Comparison of ENCODE assay signal across 18 cellular contexts in the genomic region with DNA sequence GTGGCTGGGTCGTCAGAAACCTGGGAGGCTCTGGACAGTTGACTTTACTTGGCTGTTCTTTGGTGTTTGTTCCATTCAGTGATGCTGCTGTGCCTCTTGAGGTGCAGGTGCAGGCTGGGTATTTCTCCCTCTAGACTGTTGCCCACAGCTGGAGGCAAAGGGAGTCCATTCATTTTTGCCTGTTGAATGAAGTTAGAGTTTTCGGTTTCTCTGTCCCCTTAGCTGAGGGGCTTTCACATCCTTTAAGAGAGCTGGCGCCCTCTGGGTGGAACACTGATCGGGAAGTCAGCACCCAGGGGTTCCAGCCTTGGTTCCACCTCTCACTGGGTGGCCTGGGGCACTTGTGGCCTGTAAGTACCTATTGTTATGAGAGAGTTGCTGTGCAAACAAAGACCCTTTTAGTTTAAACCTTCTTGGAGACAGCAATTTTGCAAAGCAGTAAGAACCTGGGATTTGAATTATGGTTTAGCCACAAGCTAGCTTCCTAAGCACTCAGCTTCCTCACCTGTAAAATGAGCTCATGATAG.
DNase-seq lines count a peak whose midpoint lies in the region; ATAC-seq and TF ChIP-seq lines count a peak whose summit lies in the region.
"Had no signal": no experiment of that assay in that cellular context is flagged by ENCODE, and none has a peak within 500 bp of the region (broad histone marks: within the 10 kb centered on the region; RNA-seq: fewer than 3 reads in every experiment).

No MANE protein-coding gene starts in this region.

- TF ChIP-seq CTCF in heart right ventricle (IDR thresholded peaks at IDR 0.05) = no peak
- no peak for TF ChIP-seq CTCF in Peyer's patch (IDR thresholded peaks at IDR 0.05)
- no peak for TF ChIP-seq CTCF in vagina (IDR thresholded peaks at IDR 0.05)

- TF ChIP-seq POLR2A in Peyer's patch (IDR thresholded peaks at IDR 0.05) (no peak), vagina (IDR thresholded peaks at IDR 0.05) (no peak)

- WGBS in heart right ventricle, 2 donors = 96 to 98% methylated on average over 4 of the region's 4 CpGs

- no peaks in the 10 kb centered on the region for H3K36me3 ChIP-seq in heart right ventricle
- no peaks in the 10 kb centered on the region for H3K36me3 ChIP-seq in Peyer's patch
- no peaks in the 10 kb centered on the region for H3K36me3 ChIP-seq in muscle layer of duodenum (ENCODE audit: control insufficient read depth in 1 of 2, insufficient read depth in 2 of 2, low read length in 2 of 2)
- H3K36me3 ChIP-seq in vagina = no peaks in the 10 kb centered on the region
- H3K36me3 ChIP-seq: right lobe of liver, tibial nerve had no signal

- DNase-seq in heart right ventricle (no peak), left ventricle myocardium superior (no peak), Peyer's patch (no peak), vagina (ENCODE audit: extremely low spot score in 2 of 2) (no peak), NCI-H1436 (lab: John Stamatoyannopoulos, UW) (no peak)
- DNase-seq: activated CD4-positive, alpha-beta T cell treated with anti-CD3 and anti-CD28 coated beads, Interleukin-2, amount 10 ng/mL, durations not matched to agents 7 days and 5 days; activated naive CD4-positive, alpha-beta T cell treated with anti-CD3 and anti-CD28 coated beads, Interleukin-2, amount 50 U/mL, for 16 hours; activated T-cell treated with anti-CD3 and anti-CD28 coated beads for 4 hours; CD8-positive, alpha-beta T cell; NCI-H226 had no signal

- H3K9me3 ChIP-seq in heart right ventricle (no peaks in the 10 kb centered on the region), Peyer's patch (no peaks in the 10 kb centered on the region), muscle layer of duodenum (ENCODE audit: control insufficient read depth in 1 of 2, low read length in 2 of 2) (no peaks in the 10 kb centered on the region), vagina (no peaks in the 10 kb centered on the region)
- H3K9me3 ChIP-seq: A549, right lobe of liver, tibial nerve had no signal

- H3K4me3 ChIP-seq in heart right ventricle (no peak overlapping the region), Peyer's patch (no peak overlapping the region), muscle layer of duodenum (ENCODE audit: low read depth in 1 of 2, low read length in 2 of 2) (no peak overlapping the region), vagina (no peak overlapping the region)
- H3K4me3 ChIP-seq: A549, GM12878, right lobe of liver, tibial nerve had no signal

- intact Hi-C loops in heart right ventricle (cut with DNase I) = loop anchor here in 1 of 10 donors (5.0 to 10.0 kb wide), 2 partner anchors 67 to 140 kb away; partner anchors contain the start of gene GRK5
- intact Hi-C loops in left ventricle myocardium superior (cut with micrococcal nuclease) = no loop called here
- intact Hi-C loops in vagina (cut with DNase I) = no loop called here

- H3K27me3 ChIP-seq in heart right ventricle = no peaks in the 10 kb centered on the region
- no peaks in the 10 kb centered on the region for H3K27me3 ChIP-seq in Peyer's patch
- no peaks in the 10 kb centered on the region for H3K27me3 ChIP-seq in muscle layer of duodenum (ENCODE audit: low read depth, low read length)
- no peaks in the 10 kb centered on the region for H3K27me3 ChIP-seq in vagina
- H3K27me3 ChIP-seq: right lobe of liver, tibial nerve had no signal

- H3K4me1 ChIP-seq in heart right ventricle (peaks cover 25 to 95% (median 63%) of the 10 kb centered on the region in 9 donors), Peyer's patch (peaks cover 4 to 43% (median 16%) of the 10 kb centered on the region in 4 donors), muscle layer of duodenum (ENCODE audit: control insufficient read depth in 1 of 2, insufficient read depth in 2 of 2, low read length in 2 of 2) (peaks cover 31 to 32% of the 10 kb centered on the region in 2 donors), vagina (peaks cover 46% of the 10 kb centered on the region)

- no peak for ATAC-seq in heart right ventricle
- ATAC-seq in left ventricle myocardium superior = no peak
- ATAC-seq in HG03280 (IDR thresholded peaks at IDR 0.05; ENCODE audit: unreplicated experiment) = no peak
- no peak for ATAC-seq in GM18520 (IDR thresholded peaks at IDR 0.05; ENCODE audit: unreplicated experiment)
- ATAC-seq: A549; CD8-positive, alpha-beta T cell; GM12878; left lobe of liver; right lobe of liver had no signal

- peak overlapping the region in 8 of 10 donors; percentile 6 to 45 (median 30) for H3K27ac ChIP-seq in heart right ventricle
- peak overlapping the region in 3 of 4 donors; percentile 3 to 58 (median 56) for H3K27ac ChIP-seq in Peyer's patch
- H3K27ac ChIP-seq in muscle layer of duodenum (ENCODE audit: low read length) = peak overlapping the region; percentile 19
- H3K27ac ChIP-seq in vagina = peak overlapping the region; percentile 30
- H3K27ac ChIP-seq: A549 had no signal
